Comparison of ENCODE assay signal across 1 cellular context in the genomic region with DNA sequence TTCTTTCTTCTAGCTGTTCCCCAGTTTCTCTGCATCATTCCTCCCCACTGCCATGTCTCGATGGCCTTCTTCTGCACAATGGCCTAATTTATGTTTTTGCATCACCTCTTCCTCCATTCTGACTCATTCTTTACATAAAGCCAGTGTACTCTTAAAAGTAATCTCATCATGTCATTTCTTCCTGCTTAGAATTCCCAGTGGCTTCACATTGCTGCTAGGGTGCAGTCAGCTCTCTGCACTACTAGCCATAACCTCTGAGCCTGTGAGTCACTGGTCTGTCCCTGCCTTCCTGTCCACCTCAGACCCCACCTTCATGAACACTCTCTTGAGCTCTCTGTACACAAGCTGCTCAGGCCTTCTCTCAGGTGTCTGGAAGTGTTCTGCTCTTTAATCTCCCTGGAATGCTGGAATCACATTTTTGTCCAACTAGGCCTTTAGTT.
TF ChIP-seq lines count a peak whose summit lies in the region.

No MANE protein-coding gene starts in this region.

TF ChIP-seq in K562, 482 proteins besides CTCF, POLR2A, EP300 and RAD21 (continued from another document and continues in another):
- TF ChIP-seq ATF3 (IDR thresholded peaks at IDR 0.05) (peak; percentile 90), ATF3 (CRISPR knock-in tag; conservative IDR thresholded peaks at IDR 0.05) (no peak; the same call in 1 of the 2 replicates), ZNF431 (CRISPR knock-in tag; IDR thresholded peaks at IDR 0.05) (no peak), ZNF175 (CRISPR knock-in tag; IDR thresholded peaks at IDR 0.05; ENCODE audit: low read depth) (no peak), TCFL5 (CRISPR knock-in tag; conservative IDR thresholded peaks at IDR 0.05) (0 out of 2 replicates have a peak, but pooled peaks have one; percentile 24), ELF4 (CRISPR knock-in tag; IDR thresholded peaks at IDR 0.05) (0 out of 2 replicates have a peak, but pooled peaks have one; percentile 51), ZNF23 (CRISPR knock-in tag; IDR thresholded peaks at IDR 0.05) (no peak), ZNF274 (IDR thresholded peaks at IDR 0.05; ENCODE audit: borderline replicate concordance, low read depth, low read length) (no peak), GTF2E2 (tag; IDR thresholded peaks at IDR 0.05) (no peak), CBFB (CRISPR knock-in tag; IDR thresholded peaks at IDR 0.05) (no peak), MTA2 (IDR thresholded peaks at IDR 0.05; ENCODE audit: low read depth) (no peak), NUFIP1 (IDR thresholded peaks at IDR 0.05; ENCODE audit: partially characterized antibody) (no peak), XRCC5 (IDR thresholded peaks at IDR 0.05; ENCODE audit: low read depth, low read length) (no peak), THAP7 (CRISPR knock-in tag; IDR thresholded peaks at IDR 0.05) (no peak), ZNF586 (CRISPR knock-in tag; conservative IDR thresholded peaks at IDR 0.05) (no peak), ZNF551 (CRISPR knock-in tag; IDR thresholded peaks at IDR 0.05) (no peak), ZNF217 (CRISPR knock-in tag; IDR thresholded peaks at IDR 0.05) (no peak), FOSL1 (tag; conservative IDR thresholded peaks at IDR 0.05) (peak; percentile 52), FOXP1 (CRISPR knock-in tag; IDR thresholded peaks at IDR 0.05) (no peak), GABPB2 (CRISPR knock-in tag; conservative IDR thresholded peaks at IDR 0.05) (no peak), ZBTB2 (IDR thresholded peaks at IDR 0.05) (no peak), ZNF696 (CRISPR knock-in tag; conservative IDR thresholded peaks at IDR 0.05) (no peak), GATAD2A (IDR thresholded peaks at IDR 0.05) (no peak), MCM7 (IDR thresholded peaks at IDR 0.05) (no peak), RB1 (IDR thresholded peaks at IDR 0.05; ENCODE audit: low read depth) (no peak), ZNF507 (tag; conservative IDR thresholded peaks at IDR 0.05) (no peak), MXI1 (IDR thresholded peaks at IDR 0.05; ENCODE audit: low read depth, low read length) (no peak), ZNF224 (CRISPR knock-in tag; IDR thresholded peaks at IDR 0.05) (no peak), YBX1 (IDR thresholded peaks at IDR 0.05) (no peak), RBFOX2 (IDR thresholded peaks at IDR 0.05; ENCODE audit: low read depth, low read length) (no peak), ZEB2 (IDR thresholded peaks at IDR 0.05) (peak; percentile 42; the same call in 1 of the 2 replicates), NR2C2 (CRISPR knock-in tag; IDR thresholded peaks at IDR 0.05) (no peak), NR2C2 (tag; IDR thresholded peaks at IDR 0.05) (0 out of 2 replicates have a peak, but pooled peaks have one; percentile 27), FIP1L1 (IDR thresholded peaks at IDR 0.05; ENCODE audit: low read depth, low read length, poor library complexity, severe bottlenecking) (no peak), VEZF1 (CRISPR knock-in tag; IDR thresholded peaks at IDR 0.05) (no peak), ZNF75A (CRISPR knock-in tag; IDR thresholded peaks at IDR 0.05) (no peak), HLTF (IDR thresholded peaks at IDR 0.05) (no peak), CHD2 (IDR thresholded peaks at IDR 0.05; ENCODE audit: low read depth, low read length) (no peak), ZNF717 (CRISPR knock-in tag; IDR thresholded peaks at IDR 0.05) (no peak), U2AF1 (optimal IDR thresholded peaks at IDR 0.05; ENCODE audit: low read depth, low read length) (no peak), ZNF347 (CRISPR knock-in tag; IDR thresholded peaks at IDR 0.05; ENCODE audit: low read depth) (no peak), CTBP1 (IDR thresholded peaks at IDR 0.05; ENCODE audit: borderline replicate concordance) (no peak), ZBTB7A (IDR thresholded peaks at IDR 0.05; ENCODE audit: borderline replicate concordance, control insufficient read depth, low read depth, low read length) (no peak), SMARCE1 (IDR thresholded peaks at IDR 0.05) (peak; percentile 66; the same call in 1 of the 2 replicates), MEIS2 (IDR thresholded peaks at IDR 0.05; ENCODE audit: partially characterized antibody) (no peak), ZNF197 (CRISPR knock-in tag; IDR thresholded peaks at IDR 0.05; ENCODE audit: low read depth) (no peak)
- TF ChIP-seq, protein P1, sequence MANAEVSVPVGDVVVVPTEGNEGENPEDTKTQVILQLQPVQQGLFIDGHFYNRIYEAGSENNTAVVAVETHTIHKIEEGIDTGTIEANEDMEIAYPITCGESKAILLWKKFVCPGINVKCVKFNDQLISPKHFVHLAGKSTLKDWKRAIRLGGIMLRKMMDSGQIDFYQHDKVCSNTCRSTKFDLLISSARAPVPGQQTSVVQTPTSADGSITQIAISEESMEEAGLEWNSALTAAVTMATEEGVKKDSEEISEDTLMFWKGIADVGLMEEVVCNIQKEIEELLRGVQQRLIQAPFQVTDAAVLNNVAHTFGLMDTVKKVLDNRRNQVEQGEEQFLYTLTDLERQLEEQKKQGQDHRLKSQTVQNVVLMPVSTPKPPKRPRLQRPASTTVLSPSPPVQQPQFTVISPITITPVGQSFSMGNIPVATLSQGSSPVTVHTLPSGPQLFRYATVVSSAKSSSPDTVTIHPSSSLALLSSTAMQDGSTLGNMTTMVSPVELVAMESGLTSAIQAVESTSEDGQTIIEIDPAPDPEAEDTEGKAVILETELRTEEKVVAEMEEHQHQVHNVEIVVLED (CRISPR knock-in tag; IDR thresholded peaks at IDR 0.05) = 0 out of 2 replicates have a peak, but pooled peaks have one; percentile 13
- TF ChIP-seq, protein P2, sequence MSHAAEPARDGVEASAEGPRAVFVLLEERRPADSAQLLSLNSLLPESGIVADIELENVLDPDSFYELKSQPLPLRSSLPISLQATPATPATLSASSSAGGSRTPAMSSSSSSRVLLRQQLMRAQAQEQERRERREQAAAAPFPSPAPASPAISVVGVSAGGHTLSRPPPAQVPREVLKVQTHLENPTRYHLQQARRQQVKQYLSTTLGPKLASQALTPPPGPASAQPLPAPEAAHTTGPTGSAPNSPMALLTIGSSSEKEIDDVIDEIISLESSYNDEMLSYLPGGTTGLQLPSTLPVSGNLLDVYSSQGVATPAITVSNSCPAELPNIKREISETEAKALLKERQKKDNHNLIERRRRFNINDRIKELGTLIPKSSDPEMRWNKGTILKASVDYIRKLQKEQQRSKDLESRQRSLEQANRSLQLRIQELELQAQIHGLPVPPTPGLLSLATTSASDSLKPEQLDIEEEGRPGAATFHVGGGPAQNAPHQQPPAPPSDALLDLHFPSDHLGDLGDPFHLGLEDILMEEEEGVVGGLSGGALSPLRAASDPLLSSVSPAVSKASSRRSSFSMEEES (CRISPR knock-in tag; IDR thresholded peaks at IDR 0.05) = no peak
- TF ChIP-seq, protein P3, sequence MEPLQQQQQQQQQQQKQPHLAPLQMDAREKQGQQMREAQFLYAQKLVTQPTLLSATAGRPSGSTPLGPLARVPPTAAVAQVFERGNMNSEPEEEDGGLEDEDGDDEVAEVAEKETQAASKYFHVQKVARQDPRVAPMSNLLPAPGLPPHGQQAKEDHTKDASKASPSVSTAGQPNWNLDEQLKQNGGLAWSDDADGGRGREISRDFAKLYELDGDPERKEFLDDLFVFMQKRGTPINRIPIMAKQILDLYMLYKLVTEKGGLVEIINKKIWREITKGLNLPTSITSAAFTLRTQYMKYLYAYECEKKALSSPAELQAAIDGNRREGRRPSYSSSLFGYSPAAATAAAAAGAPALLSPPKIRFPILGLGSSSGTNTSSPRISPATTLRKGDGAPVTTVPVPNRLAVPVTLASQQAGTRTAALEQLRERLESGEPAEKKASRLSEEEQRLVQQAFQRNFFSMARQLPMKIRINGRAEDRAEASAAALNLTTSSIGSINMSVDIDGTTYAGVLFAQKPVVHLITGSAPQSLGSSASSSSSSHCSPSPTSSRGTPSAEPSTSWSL (CRISPR knock-in tag; IDR thresholded peaks at IDR 0.05; ENCODE audit: borderline replicate concordance) = no peak
- TF ChIP-seq, protein P4, sequence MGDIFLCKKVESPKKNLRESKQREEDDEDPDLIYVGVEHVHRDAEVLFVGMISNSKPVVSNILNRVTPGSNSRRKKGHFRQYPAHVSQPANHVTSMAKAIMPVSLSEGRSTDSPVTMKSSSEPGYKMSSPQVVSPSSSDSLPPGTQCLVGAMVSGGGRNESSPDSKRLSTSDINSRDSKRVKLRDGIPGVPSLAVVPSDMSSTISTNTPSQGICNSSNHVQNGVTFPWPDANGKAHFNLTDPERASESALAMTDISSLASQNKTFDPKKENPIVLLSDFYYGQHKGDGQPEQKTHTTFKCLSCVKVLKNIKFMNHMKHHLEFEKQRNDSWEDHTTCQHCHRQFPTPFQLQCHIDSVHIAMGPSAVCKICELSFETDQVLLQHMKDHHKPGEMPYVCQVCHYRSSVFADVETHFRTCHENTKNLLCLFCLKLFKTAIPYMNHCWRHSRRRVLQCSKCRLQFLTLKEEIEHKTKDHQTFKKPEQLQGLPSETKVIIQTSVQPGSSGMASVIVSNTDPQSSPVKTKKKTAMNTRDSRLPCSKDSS (IDR thresholded peaks at IDR 0.05; ENCODE audit: low read depth, partially characterized antibody) = no peak
- TF ChIP-seq, protein P5, sequence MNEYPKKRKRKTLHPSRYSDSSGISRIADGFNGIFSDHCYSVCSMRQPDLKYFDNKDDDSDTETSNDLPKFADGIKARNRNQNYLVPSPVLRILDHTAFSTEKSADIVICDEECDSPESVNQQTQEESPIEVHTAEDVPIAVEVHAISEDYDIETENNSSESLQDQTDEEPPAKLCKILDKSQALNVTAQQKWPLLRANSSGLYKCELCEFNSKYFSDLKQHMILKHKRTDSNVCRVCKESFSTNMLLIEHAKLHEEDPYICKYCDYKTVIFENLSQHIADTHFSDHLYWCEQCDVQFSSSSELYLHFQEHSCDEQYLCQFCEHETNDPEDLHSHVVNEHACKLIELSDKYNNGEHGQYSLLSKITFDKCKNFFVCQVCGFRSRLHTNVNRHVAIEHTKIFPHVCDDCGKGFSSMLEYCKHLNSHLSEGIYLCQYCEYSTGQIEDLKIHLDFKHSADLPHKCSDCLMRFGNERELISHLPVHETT (CRISPR knock-in tag; conservative IDR thresholded peaks at IDR 0.05 in 1 of 2, IDR thresholded peaks at IDR 0.05 in 1 of 2) = no peak
- TF ChIP-seq, protein P6, sequence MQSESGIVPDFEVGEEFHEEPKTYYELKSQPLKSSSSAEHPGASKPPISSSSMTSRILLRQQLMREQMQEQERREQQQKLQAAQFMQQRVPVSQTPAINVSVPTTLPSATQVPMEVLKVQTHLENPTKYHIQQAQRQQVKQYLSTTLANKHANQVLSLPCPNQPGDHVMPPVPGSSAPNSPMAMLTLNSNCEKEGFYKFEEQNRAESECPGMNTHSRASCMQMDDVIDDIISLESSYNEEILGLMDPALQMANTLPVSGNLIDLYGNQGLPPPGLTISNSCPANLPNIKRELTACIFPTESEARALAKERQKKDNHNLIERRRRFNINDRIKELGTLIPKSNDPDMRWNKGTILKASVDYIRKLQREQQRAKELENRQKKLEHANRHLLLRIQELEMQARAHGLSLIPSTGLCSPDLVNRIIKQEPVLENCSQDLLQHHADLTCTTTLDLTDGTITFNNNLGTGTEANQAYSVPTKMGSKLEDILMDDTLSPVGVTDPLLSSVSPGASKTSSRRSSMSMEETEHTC (IDR thresholded peaks at IDR 0.05) = no peak
- TF ChIP-seq, protein P7, sequence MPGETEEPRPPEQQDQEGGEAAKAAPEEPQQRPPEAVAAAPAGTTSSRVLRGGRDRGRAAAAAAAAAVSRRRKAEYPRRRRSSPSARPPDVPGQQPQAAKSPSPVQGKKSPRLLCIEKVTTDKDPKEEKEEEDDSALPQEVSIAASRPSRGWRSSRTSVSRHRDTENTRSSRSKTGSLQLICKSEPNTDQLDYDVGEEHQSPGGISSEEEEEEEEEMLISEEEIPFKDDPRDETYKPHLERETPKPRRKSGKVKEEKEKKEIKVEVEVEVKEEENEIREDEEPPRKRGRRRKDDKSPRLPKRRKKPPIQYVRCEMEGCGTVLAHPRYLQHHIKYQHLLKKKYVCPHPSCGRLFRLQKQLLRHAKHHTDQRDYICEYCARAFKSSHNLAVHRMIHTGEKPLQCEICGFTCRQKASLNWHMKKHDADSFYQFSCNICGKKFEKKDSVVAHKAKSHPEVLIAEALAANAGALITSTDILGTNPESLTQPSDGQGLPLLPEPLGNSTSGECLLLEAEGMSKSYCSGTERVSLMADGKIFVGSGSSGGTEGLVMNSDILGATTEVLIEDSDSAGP (CRISPR knock-in tag; IDR thresholded peaks at IDR 0.05) = no peak
